In genomic region chr19:35739275-35740107, GRCh38 we compare ENCODE assay signal across 8 cellular contexts. TPM values are rescaled to one million over a fixed set of nuclear protein-coding genes. Genes with fewer than 3 reads are reported as not detected.
DNase-seq lines count a peak whose midpoint lies in the region; ATAC-seq, FAIRE-seq and TF ChIP-seq lines count a peak whose summit lies in the region.

No MANE protein-coding gene starts in this region.

- TF ChIP-seq CTCF in HepG2 (CRISPR knock-in tag; IDR thresholded peaks at IDR 0.05) (no peak), transverse colon (IDR thresholded peaks at IDR 0.05) (no peak), lower leg skin (IDR thresholded peaks at IDR 0.05) (no peak)

- H3K9ac ChIP-seq in adipocyte (ENCODE audit: low read length), result peak overlapping the region; percentile 81
- peak overlapping the region; percentile 70 for H3K9ac ChIP-seq in HepG2 (ENCODE audit: insufficient read depth, low read depth, low read length)

- ATAC-seq in HepG2 (no peak), HG02798 (IDR thresholded peaks at IDR 0.05; ENCODE audit: poor library complexity, unreplicated experiment) (no peak)

- CTCF ChIA-PET in activated naive CD4-positive, alpha-beta T cell treated with anti-CD3 and anti-CD28 coated beads, Interleukin-2, amount 10 ng/mL, durations not matched to agents 7 days and 5 days (lab: Charles Lee), result interaction anchor here (0.6 to 1.6 kb wide), 5 partner anchors 21 to 126 kb away, joined by 3 to 10 read pairs (median 5); partner anchors contain the start of gene KMT2B
- CTCF ChIA-PET in HepG2 (lab: Yijun Ruan, JAX; ENCODE audit: low intra/inter-chr PET ratio, low total read pairs), result interaction anchor here (1.4 kb wide), 1 partner anchor 46 kb away, joined by 3 read pairs; no protein-coding TSS in a partner anchor

- H3K27ac Mint-ChIP-seq in activated naive CD4-positive, alpha-beta T cell treated with anti-CD3 and anti-CD28 coated beads, Interleukin-2, amount 10 ng/mL, durations not matched to agents 7 days and 5 days, result peak overlapping the region; percentile 42

- H3K4me1 Mint-ChIP-seq in activated naive CD4-positive, alpha-beta T cell treated with anti-CD3 and anti-CD28 coated beads, Interleukin-2, amount 10 ng/mL, durations not matched to agents 7 days and 5 days, result peaks cover 54% of the 10 kb centered on the region

- POLR2A ChIA-PET in HepG2 (lab: Yijun Ruan, JAX), result interaction anchor here (1.0 to 4.6 kb wide), 15 partner anchors 9 to 192 kb away, joined by 3 to 69 read pairs (median 7); partner anchors contain the start of genes HSPB6, LIN37 and PROSER3

- no peak for TF ChIP-seq RAD21 in HepG2 (CRISPR knock-in tag; IDR thresholded peaks at IDR 0.05)

- H3K27me3 ChIP-seq in adipocyte (replicated peaks; ENCODE audit: control insufficient read depth, insufficient read depth, low read length) (no peaks in the 10 kb centered on the region), HepG2 (ENCODE audit: control insufficient read depth in 1 of 2, insufficient read depth in 2 of 2, low read length in 2 of 2) (no peaks in the 10 kb centered on the region), transverse colon (no peaks in the 10 kb centered on the region)

- BruUV-seq in HepG2 (replicated peaks; lab: Mats Ljungman, UMichigan), result no TSS peak

- H3K9me3 Mint-ChIP-seq in activated naive CD4-positive, alpha-beta T cell treated with anti-CD3 and anti-CD28 coated beads, Interleukin-2, amount 10 ng/mL, durations not matched to agents 7 days and 5 days, result no peaks in the 10 kb centered on the region

- peaks cover 37% of the 10 kb centered on the region for H3K36me3 Mint-ChIP-seq in activated naive CD4-positive, alpha-beta T cell treated with anti-CD3 and anti-CD28 coated beads, Interleukin-2, amount 10 ng/mL, durations not matched to agents 7 days and 5 days

- H3K4me3 ChIP-seq in adipocyte (ENCODE audit: low read length) (peak overlapping the region; percentile 80), HepG2 (replicated peaks in 1 of 3; ENCODE audit: insufficient read depth in 1 of 3, low read depth in 2 of 3, low read length in 3 of 3) (peak overlapping the region; percentile 65 to 84 (median 80)), transverse colon (peak overlapping the region in 3 of 4 donors; percentile 46 to 63 (median 52)), lower leg skin (ENCODE audit: low read depth, poor library complexity, severe bottlenecking) (no peak overlapping the region)

- intact Hi-C loops in HepG2 (cut with micrococcal nuclease; ENCODE audit: unreplicated experiment), result loop anchor here (2.0 to 10.0 kb wide), 2 partner anchors 21 to 45 kb away; partner anchors contain the start of gene KMT2B
- intact Hi-C loops in transverse colon (cut with DNase I; ENCODE audit: low total_unique reads), result loop anchor here (10.0 kb wide), 1 partner anchor 195 kb away; the partner anchor contains the start of gene LRFN3
- intact Hi-C loops in lower leg skin (cut with DNase I; ENCODE audit: low total_unique reads), result no loop called here

- H2AFZ ChIP-seq in HepG2 (ENCODE audit: low read length), result no peak overlapping the region

- no peak for FAIRE-seq in HepG2 (lab: Jason Lieb, UNC)

- peak overlapping the region; percentile 90 for H3K4me3 Mint-ChIP-seq in activated naive CD4-positive, alpha-beta T cell treated with anti-CD3 and anti-CD28 coated beads, Interleukin-2, amount 10 ng/mL, durations not matched to agents 7 days and 5 days

- H3K79me2 ChIP-seq in HepG2 (ENCODE audit: insufficient read depth, low read length), result no peaks in the 10 kb centered on the region

- H3K27me3 Mint-ChIP-seq in activated naive CD4-positive, alpha-beta T cell treated with anti-CD3 and anti-CD28 coated beads, Interleukin-2, amount 10 ng/mL, durations not matched to agents 7 days and 5 days, result no peaks in the 10 kb centered on the region

- WGBS in HepG2 (ENCODE audit: low lambda C conversion rate), result 88% methylated on average over 24 of the region's 29 CpGs
- WGBS in transverse colon (ENCODE audit: low coverage in 1 of 2), 2 donors, result 80 to 84% methylated on average over 2 to 29 of the region's 29 CpGs
- 70 to 74% methylated on average over 25 to 29 of the region's 29 CpGs for WGBS in lower leg skin, 2 donors

- in situ Hi-C loops in HepG2 (cut with HindIII; ENCODE audit: extremely low pct_ligation_motif_present, low pct_unique_long_range_greater_than_20kb), result no loop called here
- in situ Hi-C loops in transverse colon (cut with MboI; ENCODE audit: low pct_ligation_motif_present in 1 of 4, low pct_unique_long_range_greater_than_20kb in 1 of 4, low sequenced_read_pairs in 3 of 4), result no loop called here

- TF ChIP-seq EP300 in HepG2 (IDR thresholded peaks at IDR 0.05; ENCODE audit: low read depth in 2 of 2, low read length in 2 of 2) (no peak), HepG2 (CRISPR knock-in tag; IDR thresholded peaks at IDR 0.05; ENCODE audit: borderline replicate concordance) (no peak), transverse colon (IDR thresholded peaks at IDR 0.05; ENCODE audit: low read depth) (no peak)

- peaks cover 26% of the 10 kb centered on the region for H3K4me1 ChIP-seq in adipocyte (ENCODE audit: control insufficient read depth, insufficient read depth, low read length)
- peaks cover 27% of the 10 kb centered on the region for H3K4me1 ChIP-seq in HepG2 (ENCODE audit: insufficient read depth, low read length)
- H3K4me1 ChIP-seq in transverse colon, result peaks cover 7 to 21% (median 14%) of the 10 kb centered on the region in 4 donors

- H4K20me1 ChIP-seq in HepG2 (ENCODE audit: insufficient read depth, low read length), result no peaks in the 10 kb centered on the region

- TF ChIP-seq POLR2A in HepG2 (IDR thresholded peaks at IDR 0.05; ENCODE audit: insufficient read depth in 1 of 2, low read depth in 2 of 2, low read length in 2 of 2), result no peak; a peak in 1 of 4 replicates
- TF ChIP-seq POLR2A in transverse colon (IDR thresholded peaks at IDR 0.05), result no peak
- no peak for TF ChIP-seq POLR2A in lower leg skin (IDR thresholded peaks at IDR 0.05)

- peaks cover 43% of the 10 kb centered on the region for H3K36me3 ChIP-seq in adipocyte (ENCODE audit: control insufficient read depth, insufficient read depth, low read length, severe bottlenecking)
- H3K36me3 ChIP-seq in HepG2 (replicated peaks in 1 of 2; ENCODE audit: control insufficient read depth in 1 of 2, insufficient read depth in 2 of 2, low read length in 2 of 2), result peaks cover 14 to 43% of the 10 kb centered on the region in 2 experiments; a peak in 4 of 5 replicates
- H3K36me3 ChIP-seq in transverse colon, result peaks cover 0 to 7% (median 3%) of the 10 kb centered on the region in 4 donors

- H3K9me3 ChIP-seq in adipocyte (ENCODE audit: control insufficient read depth, low read length) (no peaks in the 10 kb centered on the region), HepG2 (ENCODE audit: low read length) (no peaks in the 10 kb centered on the region), transverse colon (no peaks in the 10 kb centered on the region)

- H3K27ac ChIP-seq in HepG2 (ENCODE audit: extremely low read length, insufficient read depth, low read length), result peak overlapping the region; percentile 89
- H3K27ac ChIP-seq in transverse colon, result peak overlapping the region; percentile 82 to 97 (median 88)

- DNase-seq in activated naive CD4-positive, alpha-beta T cell treated with anti-CD3 and anti-CD28 coated beads, Interleukin-2, amount 10 ng/mL, durations not matched to agents 7 days and 5 days, result no peak
- DNase-seq in activated naive CD4-positive, alpha-beta T cell treated with anti-CD3 and anti-CD28 coated beads, Interleukin-2, amount 50 U/mL, for 16 hours, result no peak
- DNase-seq in adipocyte (ENCODE audit: low read depth), result no peak
- no peak for DNase-seq in HepG2 (ENCODE audit: low spot score)
- DNase-seq in transverse colon, result no peak
- no peak for DNase-seq in epidermal melanocyte (ENCODE audit: insufficient read length, low spot score)
- no peak for DNase-seq in lower leg skin (ENCODE audit: low spot score in 2 of 2)

- peak overlapping the region; percentile 84 for H3K4me2 ChIP-seq in HepG2 (ENCODE audit: low read depth, low read length)

RNA-seq across cellular contexts. Expression of gene IGFLR1, which starts 2.8 kb away (rescaled TPM):
- total RNA-seq in HepG2 (2016; rRNA removed; fragmentation: Illumina TruSeq; extraction: Trizol) (3.4 and 5.4 TPM in 2 replicates), transverse colon (1 to 10 TPM in 3 of 4 donors, under 1 TPM in 1; 0.40 to 7.3 (median 6.0) TPM), lower leg skin (10 to 100 TPM in 1 of 4 donors, 1 to 10 TPM in 3; 1.4 to 11.3 (median 5.1) TPM)
- 9.3 and 12.1 TPM in 2 replicates for total RNA-seq in HepG2 (2016; cell fraction: cytosol; rRNA removed; fragmentation: Illumina TruSeq; extraction: Trizol; ENCODE audit: low read depth)
- total RNA-seq in HepG2 (2016; cell fraction: insoluble cytoplasmic fraction; rRNA removed; fragmentation: Illumina TruSeq; extraction: Trizol), result 3.8 and 6.5 TPM in 2 replicates
- 11.9 and 15.5 TPM in 2 replicates for total RNA-seq in HepG2 (2016; cell fraction: membrane; rRNA removed; fragmentation: Illumina TruSeq; extraction: Trizol)
- 2.7 and 3.9 TPM in 2 replicates for total RNA-seq in HepG2 (2016; cell fraction: nucleus; rRNA removed; fragmentation: Illumina TruSeq; extraction: Trizol)
- 7.4 and 8.9 TPM in 2 replicates for polyA plus RNA-seq in HepG2 (2011; rRNA removed)
- 6.5 and 8.4 TPM in 2 replicates for polyA plus RNA-seq in HepG2 (2011; cell fraction: cytosol; rRNA removed)
- polyA plus RNA-seq in HepG2 (2011; cell fraction: nucleus; rRNA removed), result 22.4 and 23.0 TPM in 2 replicates
- 2.8 and 4.2 TPM in 2 replicates for polyA plus RNA-seq in HepG2 (2012)
- polyA plus RNA-seq in HepG2 (2016; cell fraction: cytosol; fragmentation: Illumina TruSeq; extraction: Trizol; ENCODE audit: low read depth), result 22.3 and 24.5 TPM in 2 replicates
- polyA plus RNA-seq in HepG2 (2016; cell fraction: insoluble cytoplasmic fraction; fragmentation: Illumina TruSeq; extraction: Trizol; ENCODE audit: low read depth), result 6.5 and 10.6 TPM in 2 replicates
- 24.0 and 25.4 TPM in 2 replicates for polyA plus RNA-seq in HepG2 (2016; cell fraction: membrane; fragmentation: Illumina TruSeq; extraction: Trizol; ENCODE audit: low read depth)
- polyA plus RNA-seq in HepG2 (2016; cell fraction: nucleus; fragmentation: Illumina TruSeq; extraction: Trizol; ENCODE audit: insufficient read depth, low read depth), result 11.7 and 17.1 TPM in 2 replicates
- 4.9 and 7.7 TPM in 2 replicates for polyA minus RNA-seq in HepG2 (2011; rRNA and poly(A)+ RNA removed; ENCODE audit: low replicate concordance)
- 1.3 and 3.7 TPM in 2 replicates for polyA minus RNA-seq in HepG2 (2011; cell fraction: cytosol; rRNA and poly(A)+ RNA removed)
- 2.8 and 3.2 TPM in 2 replicates for polyA minus RNA-seq in HepG2 (2011; cell fraction: nucleus; rRNA and poly(A)+ RNA removed)

RNA-seq across cellular contexts. Expression of gene U2AF1L4, which starts 5.7 kb away (rescaled TPM):
- total RNA-seq in HepG2 (2016; rRNA removed; fragmentation: Illumina TruSeq; extraction: Trizol) (4.7 and 7.9 TPM in 2 replicates), transverse colon (100 to 1,000 TPM in 1 of 4 donors, 10 to 100 TPM in 3; 34.8 to 122 (median 44.9) TPM), lower leg skin (10 to 100 TPM; 12.6 to 20.0 (median 18.5) TPM)
- 2.5 and 3.0 TPM in 2 replicates for total RNA-seq in HepG2 (2016; cell fraction: cytosol; rRNA removed; fragmentation: Illumina TruSeq; extraction: Trizol; ENCODE audit: low read depth)
- total RNA-seq in HepG2 (2016; cell fraction: insoluble cytoplasmic fraction; rRNA removed; fragmentation: Illumina TruSeq; extraction: Trizol), result 3.4 and 7.8 TPM in 2 replicates
- 4.2 and 5.2 TPM in 2 replicates for total RNA-seq in HepG2 (2016; cell fraction: membrane; rRNA removed; fragmentation: Illumina TruSeq; extraction: Trizol)
- 8.5 and 9.9 TPM in 2 replicates for total RNA-seq in HepG2 (2016; cell fraction: nucleus; rRNA removed; fragmentation: Illumina TruSeq; extraction: Trizol)
- 14.2 and 15.4 TPM in 2 replicates for polyA plus RNA-seq in HepG2 (2011; rRNA removed)
- 6.5 and 9.4 TPM in 2 replicates for polyA plus RNA-seq in HepG2 (2011; cell fraction: cytosol; rRNA removed)
- polyA plus RNA-seq in HepG2 (2011; cell fraction: nucleus; rRNA removed), result 90.7 and 113 TPM in 2 replicates
- polyA plus RNA-seq in HepG2 (2012), result 8.2 and 8.6 TPM in 2 replicates
- 3.5 and 5.0 TPM in 2 replicates for polyA plus RNA-seq in HepG2 (2016; cell fraction: cytosol; fragmentation: Illumina TruSeq; extraction: Trizol; ENCODE audit: low read depth)
- polyA plus RNA-seq in HepG2 (2016; cell fraction: insoluble cytoplasmic fraction; fragmentation: Illumina TruSeq; extraction: Trizol; ENCODE audit: low read depth), result 4.8 and 6.9 TPM in 2 replicates
- polyA plus RNA-seq in HepG2 (2016; cell fraction: membrane; fragmentation: Illumina TruSeq; extraction: Trizol; ENCODE audit: low read depth), result 5.2 and 5.8 TPM in 2 replicates
- 36.4 and 41.6 TPM in 2 replicates for polyA plus RNA-seq in HepG2 (2016; cell fraction: nucleus; fragmentation: Illumina TruSeq; extraction: Trizol; ENCODE audit: insufficient read depth, low read depth)
- polyA minus RNA-seq in HepG2 (2011; rRNA and poly(A)+ RNA removed; ENCODE audit: low replicate concordance), result 9.3 and 10.1 TPM in 2 replicates
- polyA minus RNA-seq in HepG2 (2011; cell fraction: cytosol; rRNA and poly(A)+ RNA removed), result 1.6 and 1.9 TPM in 2 replicates
- 17.0 and 19.3 TPM in 2 replicates for polyA minus RNA-seq in HepG2 (2011; cell fraction: nucleus; rRNA and poly(A)+ RNA removed)

RNA-seq across cellular contexts. Expression of gene PSENEN, which starts 6.0 kb away (rescaled TPM):
- total RNA-seq in HepG2 (2016; rRNA removed; fragmentation: Illumina TruSeq; extraction: Trizol) (20.0 and 34.2 TPM in 2 replicates), transverse colon (10 to 100 TPM in 3 of 4 donors, 1 to 10 TPM in 1; 6.6 to 80.0 (median 56.8) TPM), lower leg skin (10 to 100 TPM; 13.7 to 47.4 (median 30.8) TPM)
- total RNA-seq in HepG2 (2016; cell fraction: cytosol; rRNA removed; fragmentation: Illumina TruSeq; extraction: Trizol; ENCODE audit: low read depth), result 8.3 and 8.7 TPM in 2 replicates
- 22.6 and 36.6 TPM in 2 replicates for total RNA-seq in HepG2 (2016; cell fraction: insoluble cytoplasmic fraction; rRNA removed; fragmentation: Illumina TruSeq; extraction: Trizol)
- total RNA-seq in HepG2 (2016; cell fraction: membrane; rRNA removed; fragmentation: Illumina TruSeq; extraction: Trizol), result 9.0 and 11.8 TPM in 2 replicates
- total RNA-seq in HepG2 (2016; cell fraction: nucleus; rRNA removed; fragmentation: Illumina TruSeq; extraction: Trizol), result 25.9 and 30.1 TPM in 2 replicates
- polyA plus RNA-seq in HepG2 (2011; rRNA removed), result 16.9 and 22.6 TPM in 2 replicates
- polyA plus RNA-seq in HepG2 (2011; cell fraction: cytosol; rRNA removed), result 13.2 and 17.3 TPM in 2 replicates
- 9.9 and 11.5 TPM in 2 replicates for polyA plus RNA-seq in HepG2 (2011; cell fraction: nucleus; rRNA removed)
- 16.1 and 18.5 TPM in 2 replicates for polyA plus RNA-seq in HepG2 (2012)
- 12.4 and 17.6 TPM in 2 replicates for polyA plus RNA-seq in HepG2 (2016; cell fraction: cytosol; fragmentation: Illumina TruSeq; extraction: Trizol; ENCODE audit: low read depth)
- 30.0 and 36.1 TPM in 2 replicates for polyA plus RNA-seq in HepG2 (2016; cell fraction: insoluble cytoplasmic fraction; fragmentation: Illumina TruSeq; extraction: Trizol; ENCODE audit: low read depth)
- polyA plus RNA-seq in HepG2 (2016; cell fraction: membrane; fragmentation: Illumina TruSeq; extraction: Trizol; ENCODE audit: low read depth), result 12.5 and 13.2 TPM in 2 replicates
- 55.1 and 70.2 TPM in 2 replicates for polyA plus RNA-seq in HepG2 (2016; cell fraction: nucleus; fragmentation: Illumina TruSeq; extraction: Trizol; ENCODE audit: insufficient read depth, low read depth)
- polyA minus RNA-seq in HepG2 (2011; rRNA and poly(A)+ RNA removed; ENCODE audit: low replicate concordance), result 24.1 and 61.3 TPM in 2 replicates
- polyA minus RNA-seq in HepG2 (2011; cell fraction: cytosol; rRNA and poly(A)+ RNA removed), result 4.3 and 4.7 TPM in 2 replicates
- polyA minus RNA-seq in HepG2 (2011; cell fraction: nucleus; rRNA and poly(A)+ RNA removed), result 3.0 and 7.3 TPM in 2 replicates

RNA-seq across cellular contexts. Expression of gene LIN37, which starts 8.9 kb away (rescaled TPM):
- 3.5 and 6.3 TPM in 2 replicates for total RNA-seq in HepG2 (2016; rRNA removed; fragmentation: Illumina TruSeq; extraction: Trizol)
- 8.4 and 12.8 TPM in 2 replicates for total RNA-seq in HepG2 (2016; cell fraction: cytosol; rRNA removed; fragmentation: Illumina TruSeq; extraction: Trizol; ENCODE audit: low read depth)
- 4.5 and 7.1 TPM in 2 replicates for total RNA-seq in HepG2 (2016; cell fraction: insoluble cytoplasmic fraction; rRNA removed; fragmentation: Illumina TruSeq; extraction: Trizol)
- total RNA-seq in HepG2 (2016; cell fraction: membrane; rRNA removed; fragmentation: Illumina TruSeq; extraction: Trizol), result 4.8 and 6.4 TPM in 2 replicates
- 10.4 and 11.7 TPM in 2 replicates for total RNA-seq in HepG2 (2016; cell fraction: nucleus; rRNA removed; fragmentation: Illumina TruSeq; extraction: Trizol)
- 8.7 and 8.9 TPM in 2 replicates for polyA plus RNA-seq in HepG2 (2011; rRNA removed)
- 6.2 and 9.3 TPM in 2 replicates for polyA plus RNA-seq in HepG2 (2011; cell fraction: cytosol; rRNA removed)
- polyA plus RNA-seq in HepG2 (2011; cell fraction: nucleus; rRNA removed), result 53.4 and 56.4 TPM in 2 replicates
- polyA plus RNA-seq in HepG2 (2012), result 7.0 and 8.2 TPM in 2 replicates
- polyA plus RNA-seq in HepG2 (2016; cell fraction: cytosol; fragmentation: Illumina TruSeq; extraction: Trizol; ENCODE audit: low read depth), result 5.5 and 6.3 TPM in 2 replicates
- polyA plus RNA-seq in HepG2 (2016; cell fraction: insoluble cytoplasmic fraction; fragmentation: Illumina TruSeq; extraction: Trizol; ENCODE audit: low read depth), result 3.9 and 5.2 TPM in 2 replicates
- polyA plus RNA-seq in HepG2 (2016; cell fraction: membrane; fragmentation: Illumina TruSeq; extraction: Trizol; ENCODE audit: low read depth), result 3.8 and 4.3 TPM in 2 replicates
- 28.1 and 34.8 TPM in 2 replicates for polyA plus RNA-seq in HepG2 (2016; cell fraction: nucleus; fragmentation: Illumina TruSeq; extraction: Trizol; ENCODE audit: insufficient read depth, low read depth)
- 4.0 and 8.3 TPM in 2 replicates for polyA minus RNA-seq in HepG2 (2011; rRNA and poly(A)+ RNA removed; ENCODE audit: low replicate concordance)
- 3.4 and 3.9 TPM in 2 replicates for polyA minus RNA-seq in HepG2 (2011; cell fraction: cytosol; rRNA and poly(A)+ RNA removed)
- polyA minus RNA-seq in HepG2 (2011; cell fraction: nucleus; rRNA and poly(A)+ RNA removed), result 16.9 and 22.6 TPM in 2 replicates
- total RNA-seq in transverse colon, result 10 to 100 TPM; 10.5 to 41.1 (median 15.8) TPM
- total RNA-seq in lower leg skin, result 10 to 100 TPM in 2 of 4 donors, 1 to 10 TPM in 2; 4.7 to 15.0 (median 10.3) TPM

RNA-seq across cellular contexts. Expression of gene HSPB6, which starts 17.3 kb away (rescaled TPM):
- not detected in 2 replicates for total RNA-seq in HepG2 (2016; rRNA removed; fragmentation: Illumina TruSeq; extraction: Trizol)
- not detected in 2 replicates for total RNA-seq in HepG2 (2016; cell fraction: cytosol; rRNA removed; fragmentation: Illumina TruSeq; extraction: Trizol; ENCODE audit: low read depth)
- 0.06 TPM in 1 of 2 replicates, not detected in the other for total RNA-seq in HepG2 (2016; cell fraction: insoluble cytoplasmic fraction; rRNA removed; fragmentation: Illumina TruSeq; extraction: Trizol)
- not detected in 2 replicates for total RNA-seq in HepG2 (2016; cell fraction: membrane; rRNA removed; fragmentation: Illumina TruSeq; extraction: Trizol)
- total RNA-seq in HepG2 (2016; cell fraction: nucleus; rRNA removed; fragmentation: Illumina TruSeq; extraction: Trizol), result not detected in 2 replicates
- polyA plus RNA-seq in HepG2 (2011; rRNA removed), result 0.08 and 0.18 TPM in 2 replicates
- 0.04 and 0.08 TPM in 2 replicates for polyA plus RNA-seq in HepG2 (2011; cell fraction: cytosol; rRNA removed)
- 0.32 and 0.47 TPM in 2 replicates for polyA plus RNA-seq in HepG2 (2011; cell fraction: nucleus; rRNA removed)
- 0.28 and 0.45 TPM in 2 replicates for polyA plus RNA-seq in HepG2 (2012)
- 0.11 and 0.14 TPM in 2 replicates for polyA plus RNA-seq in HepG2 (2016; cell fraction: cytosol; fragmentation: Illumina TruSeq; extraction: Trizol; ENCODE audit: low read depth)
- 0.26 and 0.27 TPM in 2 replicates for polyA plus RNA-seq in HepG2 (2016; cell fraction: insoluble cytoplasmic fraction; fragmentation: Illumina TruSeq; extraction: Trizol; ENCODE audit: low read depth)
- 0.19 and 0.41 TPM in 2 replicates for polyA plus RNA-seq in HepG2 (2016; cell fraction: membrane; fragmentation: Illumina TruSeq; extraction: Trizol; ENCODE audit: low read depth)
- 0.32 and 0.79 TPM in 2 replicates for polyA plus RNA-seq in HepG2 (2016; cell fraction: nucleus; fragmentation: Illumina TruSeq; extraction: Trizol; ENCODE audit: insufficient read depth, low read depth)
- 0.48 and 0.77 TPM in 2 replicates for polyA minus RNA-seq in HepG2 (2011; rRNA and poly(A)+ RNA removed; ENCODE audit: low replicate concordance)
- not detected in 2 replicates for polyA minus RNA-seq in HepG2 (2011; cell fraction: cytosol; rRNA and poly(A)+ RNA removed)
- polyA minus RNA-seq in HepG2 (2011; cell fraction: nucleus; rRNA and poly(A)+ RNA removed), result 0.25 TPM in 1 of 2 replicates, not detected in the other
- 100 to 1,000 TPM in 1 of 4 donors, 10 to 100 TPM in 3; 22.3 to 185 (median 43.9) TPM for total RNA-seq in transverse colon
- total RNA-seq in lower leg skin, result 1 to 10 TPM; 2.5 to 9.4 (median 3.9) TPM
